ENCODE assay signal across 21 cellular contexts in genomic region chr3:50288387-50289007, GRCh38. TPM values are rescaled to one million over a fixed set of nuclear protein-coding genes. Genes with fewer than 3 reads are reported as not detected.
DNase-seq lines count a peak whose midpoint lies in the region; ATAC-seq and TF ChIP-seq lines count a peak whose summit lies in the region.
"Had no signal": no experiment of that assay in that cellular context is flagged by ENCODE, and none has a peak within 500 bp of the region (broad histone marks: within the 10 kb centered on the region; RNA-seq: fewer than 3 reads in every experiment).

No MANE protein-coding gene starts in this region.

- no peak for ATAC-seq in GM18520 (IDR thresholded peaks at IDR 0.05; ENCODE audit: unreplicated experiment)
- ATAC-seq: HCT116 had no signal

- peaks cover 28% of the 10 kb centered on the region for H3K4me1 Mint-ChIP-seq in activated T-cell treated with anti-CD3 and anti-CD28 coated beads, Interleukin-2, amount 50 U/mL, for 24 hours (ENCODE audit: low read depth)
- H3K4me1 Mint-ChIP-seq in neural crest cell: peaks cover 14% of the 10 kb centered on the region

- H3K4me3 ChIP-seq in GM06990 (replicated peaks; ENCODE audit: low read depth, low read length): no peak overlapping the region
- H3K4me3 ChIP-seq: BLaER1 treated with 17β-estradiol and CSF1 and Interleukin-3, amounts not matched to agents 10 nM and 100 nM had no signal

- no peaks in the 10 kb centered on the region for H3K27me3 Mint-ChIP-seq in activated T-cell treated with anti-CD3 and anti-CD28 coated beads, Interleukin-2, amount 50 U/mL, for 24 hours
- no peaks in the 10 kb centered on the region for H3K27me3 Mint-ChIP-seq in neural crest cell (ENCODE audit: low read depth)
- H3K27me3 Mint-ChIP-seq: CD4-positive, alpha-beta memory T cell had no signal

- H3K4me3 Mint-ChIP-seq in activated T-cell treated with anti-CD3 and anti-CD28 coated beads, Interleukin-2, amount 50 U/mL, for 24 hours: no peak overlapping the region
- peak overlapping the region; percentile 78 for H3K4me3 Mint-ChIP-seq in neural crest cell

- H3K27ac Mint-ChIP-seq in activated T-cell treated with anti-CD3 and anti-CD28 coated beads, Interleukin-2, amount 50 U/mL, for 24 hours: peak overlapping the region; percentile 44
- no peak overlapping the region for H3K27ac Mint-ChIP-seq in neural crest cell (ENCODE audit: unreplicated experiment)
- H3K27ac Mint-ChIP-seq: CD4-positive, alpha-beta memory T cell had no signal

- H3K36me3 Mint-ChIP-seq in activated T-cell treated with anti-CD3 and anti-CD28 coated beads, Interleukin-2, amount 50 U/mL, for 24 hours (ENCODE audit: low read depth): peaks cover 77% of the 10 kb centered on the region
- no peaks in the 10 kb centered on the region for H3K36me3 Mint-ChIP-seq in neural crest cell (ENCODE audit: low read depth)

- DNase-seq in activated T-cell treated with anti-CD3 and anti-CD28 coated beads, Interleukin-2, amount 50 U/mL, for 24 hours: no peak
- DNase-seq in activated T-cell treated with anti-CD3 and anti-CD28 coated beads for 4 hours: no peak
- peak; percentile 14 for DNase-seq in GM06990 (ENCODE audit: extremely low read depth, insufficient read length)
- DNase-seq in dedifferentiated amniotic fluid mesenchymal stem cell (ENCODE audit: extremely low spot score): peak; percentile 9
- DNase-seq in neural crest cell (ENCODE audit: low read depth, low spot score): no peak
- DNase-seq in cerebellar nuclear complex (lab: John Stamatoyannopoulos, UW): no peak
- DNase-seq: 8988T; Caco-2; DND-41; NCI-H1105; NCI-H146; NCI-H2029; NCI-H2227 treated with DMSO at 0.1 percent for 48 hours; NCI-H510A; NCI-H774; NK-92 treated with Interleukin-12 subunit alpha and Interleukin-12 subunit beta, amount 100 ng/mL, for 24 hours had no signal

- no peaks in the 10 kb centered on the region for H3K9me3 Mint-ChIP-seq in activated T-cell treated with anti-CD3 and anti-CD28 coated beads, Interleukin-2, amount 50 U/mL, for 24 hours
- no peaks in the 10 kb centered on the region for H3K9me3 Mint-ChIP-seq in neural crest cell

- TF ChIP-seq CTCF in GM06990 (IDR thresholded peaks at IDR 0.05; ENCODE audit: insufficient read depth, low read length, poor library complexity, severe bottlenecking) (no peak), neural crest cell (conservative IDR thresholded peaks at IDR 0.05) (no peak)

- no peaks in the 10 kb centered on the region for H3K27me3 ChIP-seq in GM06990 (replicated peaks; ENCODE audit: control insufficient read depth, insufficient read depth, low read length)
- H3K27me3 ChIP-seq: BLaER1 treated with 17β-estradiol and CSF1 and Interleukin-3, amounts not matched to agents 10 nM and 100 nM had no signal

- peaks cover 28% of the 10 kb centered on the region for H3K36me3 ChIP-seq in GM06990 (ENCODE audit: control insufficient read depth, insufficient read depth, low read length)

RNA-seq across cellular contexts. Expression of gene IFRD2, which starts 3.7 kb away (rescaled TPM):
- 69.2 and 77.1 TPM in 2 replicates for total RNA-seq in neural crest cell

RNA-seq across cellular contexts. Expression of gene LSMEM2, which starts 9.6 kb away (rescaled TPM):
- not detected in 2 replicates for total RNA-seq in neural crest cell
- total RNA-seq: Caco-2; CD4-positive, alpha-beta memory T cell; HT1080 had no signal

RNA-seq across cellular contexts. Expression of gene HYAL3, which starts 10.7 kb away (rescaled TPM):
- total RNA-seq in neural crest cell: 2.9 and 4.4 TPM in 2 replicates

RNA-seq across cellular contexts. Expression of gene NAA80, which starts 10.7 kb away (rescaled TPM):
- 9.7 and 10.7 TPM in 2 replicates for total RNA-seq in neural crest cell

RNA-seq across cellular contexts. Expression of gene HYAL1, which starts 14.9 kb away (rescaled TPM):
- total RNA-seq in neural crest cell: 2.0 and 2.5 TPM in 2 replicates

Comparison
In these comparisons a context has a peak if more than half of its experiments do, and no peak if none do; other contexts are left out.
1. DNase-seq: peak in GM06990 (single experiment) and dedifferentiated amniotic fluid mesenchymal stem cell (single experiment); none in activated T-cell treated with anti-CD3 and anti-CD28 coated beads, Interleukin-2, amount 50 U/mL, for 24 hours (single experiment), activated T-cell treated with anti-CD3 and anti-CD28 coated beads for 4 hours (single experiment), neural crest cell (single experiment) and cerebellar nuclear complex (0 of 2).